Comparison of ENCODE assay signal across 16 cellular contexts in genomic region chr19:7179917-7180306, GRCh38.
DNase-seq lines count a peak whose midpoint lies in the region; ATAC-seq and TF ChIP-seq lines count a peak whose summit lies in the region.
"Had no signal": no experiment of that assay in that cellular context is flagged by ENCODE, and none has a peak within 500 bp of the region (broad histone marks: within the 10 kb centered on the region; RNA-seq: fewer than 3 reads in every experiment).

No MANE protein-coding gene starts in this region.

- CTCF ChIA-PET in HEK293 (lab: Yijun Ruan, JAX), result interaction anchor here (0.7 to 1.7 kb wide), 3 partner anchors 9 to 790 kb away, joined by 3 to 5 read pairs (median 3); no protein-coding TSS in a partner anchor

- H3K4me1 ChIP-seq in HEK293 (ENCODE audit: control insufficient read depth, insufficient read depth, low read length) (0 out of 2 replicates have a peak, but pooled peaks cover 3% of the 10 kb centered on the region), body of pancreas (peaks cover 61% of the 10 kb centered on the region), stomach (peaks cover 18 to 62% (median 42%) of the 10 kb centered on the region in 4 donors), aorta (ENCODE audit: control insufficient read depth in 1 of 2, insufficient read depth in 2 of 2, low read length in 2 of 2) (no peaks in the 10 kb centered on the region)

- peaks cover 32% of the 10 kb centered on the region for H3K36me3 Mint-ChIP-seq in nephron (ENCODE audit: low read depth)

- H3K9me3 ChIP-seq in HEK293 (ENCODE audit: control insufficient read depth, insufficient read depth, low read depth, low read length) (no peaks in the 10 kb centered on the region), body of pancreas (no peaks in the 10 kb centered on the region), stomach (no peaks in the 10 kb centered on the region), aorta (ENCODE audit: control insufficient read depth, low read length) (no peaks in the 10 kb centered on the region)
- H3K9me3 ChIP-seq: upper lobe of right lung had no signal

- H3K4me3 ChIP-seq in HEK293 (ENCODE audit: low read depth, low read length), result no peak overlapping the region
- H3K4me3 ChIP-seq in body of pancreas, result no peak overlapping the region
- no peak overlapping the region for H3K4me3 ChIP-seq in stomach
- H3K4me3 ChIP-seq in aorta (ENCODE audit: low read length in 2 of 2), result no peak overlapping the region
- H3K4me3 ChIP-seq: skin epidermis, upper lobe of right lung had no signal

- POLR2A ChIA-PET in HEK293 (lab: Yijun Ruan, JAX), result no interaction called here

- in situ Hi-C loops in G401 (cut with HindIII; ENCODE audit: low sequenced_read_pairs), result no loop called here

- no peak for DNase-seq in body of pancreas
- DNase-seq in stomach, result no peak
- DNase-seq in G401 (ENCODE audit: low spot score), result no peak
- DNase-seq in aorta, result no peak
- DNase-seq in iPS-NIHi11 (ENCODE audit: low spot score), result no peak
- DNase-seq: Calu3, glutamatergic neuron, OCI-M1, Right ventricle myocardium superior, upper lobe of right lung had no signal

- TF ChIP-seq CTCF in HEK293 (tag by site-specific recombination; IDR thresholded peaks at IDR 0.05) (no peak), body of pancreas (IDR thresholded peaks at IDR 0.05) (no peak), nephron (IDR thresholded peaks at IDR 0.05; ENCODE audit: unreplicated experiment in 3 of 3) (no peak), stomach (IDR thresholded peaks at IDR 0.05) (no peak)

- H3K36me3 ChIP-seq in HEK293 (ENCODE audit: control insufficient read depth in 2 of 2, insufficient read depth in 1 of 2, low read length in 2 of 2) (peaks cover 0 to 10% of the 10 kb centered on the region in 2 experiments; a peak in 2 of 3 replicates), body of pancreas (replicated peaks in 1 of 2; ENCODE audit: insufficient read depth in 1 of 2, low read depth in 2 of 2) (peaks cover 0 to 2% of the 10 kb centered on the region in 2 donors), stomach (peaks cover 0 to 24% (median 17%) of the 10 kb centered on the region in 4 donors), aorta (ENCODE audit: control insufficient read depth in 1 of 2, insufficient read depth in 2 of 2, low read length in 1 of 2) (peaks cover 0 to 8% of the 10 kb centered on the region in 2 donors)
- H3K36me3 ChIP-seq: upper lobe of right lung had no signal

- no peak for TF ChIP-seq EP300 in stomach (IDR thresholded peaks at IDR 0.05)

- no peak for TF ChIP-seq POLR2A in body of pancreas (IDR thresholded peaks at IDR 0.05)
- TF ChIP-seq POLR2A in stomach (IDR thresholded peaks at IDR 0.05), result no peak

- peaks cover 43% of the 10 kb centered on the region for H3K4me1 Mint-ChIP-seq in nephron

- H3K4me3 Mint-ChIP-seq in nephron, result peak overlapping the region in 2 of 3 experiments; percentile 60 to 63
- H3K4me3 Mint-ChIP-seq: stimulated activated naive CD8-positive, alpha-beta T cell treated with anti-CD3 and anti-CD28 coated beads, Interleukin-15, amount 100 ng/mL, for 72 hours had no signal

- H3K27me3 ChIP-seq in body of pancreas (no peaks in the 10 kb centered on the region), stomach (no peaks in the 10 kb centered on the region), aorta (ENCODE audit: control insufficient read depth in 1 of 2, insufficient read depth in 2 of 2, low read length in 1 of 2) (no peaks in the 10 kb centered on the region)
- H3K27me3 ChIP-seq: upper lobe of right lung had no signal

- no peak for ATAC-seq in body of pancreas
- ATAC-seq in aorta (ENCODE audit: low FRiP score), result no peak
- no peak for ATAC-seq in GM21528 (IDR thresholded peaks at IDR 0.05; ENCODE audit: low FRiP score, unreplicated experiment)
- ATAC-seq: upper lobe of right lung had no signal

- peaks cover 2% of the 10 kb centered on the region for H3K9me3 Mint-ChIP-seq in nephron
- H3K9me3 Mint-ChIP-seq: activated naive CD4-positive, alpha-beta T cell treated with anti-CD3 and anti-CD28 coated beads, Interleukin-2, amount 50 U/mL, for 72 hours; stimulated activated naive CD8-positive, alpha-beta T cell treated with anti-CD3 and anti-CD28 coated beads, Interleukin-15, amount 100 ng/mL, for 72 hours had no signal

- H3K27ac ChIP-seq in HEK293 (ENCODE audit: extremely low read depth, low read depth, low read length) (no peak overlapping the region), body of pancreas (peak overlapping the region; percentile 65 to 83 (median 75)), stomach (peak overlapping the region; percentile 9 to 78 (median 59)), aorta (ENCODE audit: low read depth in 1 of 2, low read length in 2 of 2) (no peak overlapping the region)
- H3K27ac ChIP-seq: upper lobe of right lung had no signal

- peak overlapping the region; percentile 75 to 89 (median 80) for H3K27ac Mint-ChIP-seq in nephron
- H3K27ac Mint-ChIP-seq: stimulated activated naive CD8-positive, alpha-beta T cell treated with anti-CD3 and anti-CD28 coated beads, Interleukin-15, amount 100 ng/mL, for 72 hours had no signal

- H3K27me3 Mint-ChIP-seq in nephron (ENCODE audit: low read depth), result no peaks in the 10 kb centered on the region

- WGBS in body of pancreas, 2 donors, result 38% methylated on average over 3 of the region's 3 CpGs
- 50 to 64% (median 57%) methylated on average over 3 of the region's 3 CpGs for WGBS in stomach, 5 donors
- 69 to 88% methylated on average over 3 of the region's 3 CpGs for whole genome bisulfite sequencing in aorta, 2 donors

- intact Hi-C loops in body of pancreas (cut with DNase I), result no loop called here
- intact Hi-C loops in stomach (cut with DNase I; ENCODE audit: low total_unique reads), result no loop called here
- intact Hi-C loops in aorta (cut with DNase I), result no loop called here

TF ChIP-seq in HEK293, 187 proteins besides CTCF, POLR2A, EP300 and RAD21 (continues in another document):
- TF ChIP-seq GLIS1 (tag by site-specific recombination; IDR thresholded peaks at IDR 0.05) (peak; percentile 73), ZFP41 (tag by site-specific recombination; IDR thresholded peaks at IDR 0.05; ENCODE audit: borderline replicate concordance) (no peak), ZNF366 (tag by site-specific recombination; conservative IDR thresholded peaks at IDR 0.05) (no peak), ZNF280D (tag by site-specific recombination; IDR thresholded peaks at IDR 0.05) (0 out of 2 replicates have a peak, but pooled peaks have one; percentile 44), TRIM28 (IDR thresholded peaks at IDR 0.05; ENCODE audit: borderline replicate concordance, low read length) (peak; percentile 55; the same call in 1 of the 2 replicates), ZNF670 (tag by site-specific recombination; IDR thresholded peaks at IDR 0.05; ENCODE audit: low read depth) (no peak), ZNF660 (tag by site-specific recombination; IDR thresholded peaks at IDR 0.05) (0 out of 2 replicates have a peak, but pooled peaks have one; percentile 1), TCF7L2 (IDR thresholded peaks at IDR 0.05; ENCODE audit: borderline replicate concordance, low read depth, low read length) (no peak), GLI4 (tag by site-specific recombination; IDR thresholded peaks at IDR 0.05) (no peak), ZNF335 (tag by site-specific recombination; conservative IDR thresholded peaks at IDR 0.05) (no peak), SCRT2 (tag by site-specific recombination; IDR thresholded peaks at IDR 0.05) (peak; percentile 55), ZNF423 (tag by site-specific recombination; IDR thresholded peaks at IDR 0.05) (no peak), IKZF3 (tag by site-specific recombination; IDR thresholded peaks at IDR 0.05) (no peak), PRDM4 (tag by site-specific recombination; IDR thresholded peaks at IDR 0.05) (no peak), ZNF112 (tag by site-specific recombination; IDR thresholded peaks at IDR 0.05) (no peak)

Comparison
In these comparisons a context has a peak if more than half of its experiments do, and no peak if none do; other contexts are left out.
1. H3K27ac ChIP-seq: peak in body of pancreas (4 of 4) and stomach (5 of 5); none in HEK293 (single experiment) and aorta (0 of 2).